Comparison of ENCODE assay signal across 20 cellular contexts in the genomic region with DNA sequence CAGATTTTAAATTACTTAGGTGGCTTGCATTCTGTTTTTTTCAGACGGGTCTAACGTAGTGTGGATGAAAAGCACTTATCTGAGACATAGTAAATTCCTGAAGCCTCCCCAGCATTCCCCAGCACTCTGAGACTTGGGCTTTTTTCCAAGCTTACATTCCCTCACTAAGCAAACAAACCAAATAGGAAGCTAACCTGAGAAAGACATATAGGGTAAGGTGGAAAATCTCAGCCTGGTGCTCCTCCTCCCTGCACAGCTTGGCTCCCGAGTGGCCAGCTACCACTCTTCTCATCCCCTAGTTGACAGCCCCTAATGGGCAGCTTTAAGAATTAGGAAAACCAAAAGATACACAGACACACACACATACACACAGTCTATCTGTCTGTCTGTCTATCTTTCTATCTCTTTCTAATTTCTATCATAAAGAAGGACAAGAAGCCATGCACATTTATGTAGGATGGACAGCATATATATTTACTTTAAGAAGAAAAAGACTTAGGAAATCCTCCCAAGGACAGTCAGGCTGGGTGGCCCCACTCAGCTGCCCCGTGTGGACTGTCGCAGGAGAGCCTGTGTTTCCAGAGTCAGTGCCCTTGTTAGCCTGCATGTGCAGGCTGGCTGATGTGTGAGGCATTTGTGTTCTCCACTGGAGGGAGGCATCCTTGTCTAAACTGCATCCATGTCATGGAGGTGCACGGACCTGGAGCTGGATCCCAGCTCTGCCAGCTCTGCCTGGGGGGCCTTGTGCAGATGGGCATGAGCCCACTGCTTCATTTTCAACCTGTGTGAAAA. TPM values are rescaled to one million over a fixed set of nuclear protein-coding genes. Genes with fewer than 3 reads are reported as not detected.
DNase-seq lines count a peak whose midpoint lies in the region; ATAC-seq, FAIRE-seq and TF ChIP-seq lines count a peak whose summit lies in the region.
"Had no signal": no experiment of that assay in that cellular context is flagged by ENCODE, and none has a peak within 500 bp of the region (broad histone marks: within the 10 kb centered on the region; RNA-seq: fewer than 3 reads in every experiment).

No MANE protein-coding gene starts in this region.

- H3K27me3 ChIP-seq in astrocyte (ENCODE audit: insufficient read depth, low read length): no peaks in the 10 kb centered on the region
- H3K27me3 ChIP-seq: BLaER1 treated with 17β-estradiol and CSF1 and Interleukin-3, amounts not matched to agents 10 nM and 100 nM; body of pancreas; gastrocnemius medialis had no signal

- intact Hi-C loops in left colon (cut with DNase I, micrococcal nuclease): no loop called here

- H3K4me3 Mint-ChIP-seq in astrocyte (ENCODE audit: unreplicated experiment): no peak overlapping the region
- H3K4me3 Mint-ChIP-seq in T-cell: no peak overlapping the region
- H3K4me3 Mint-ChIP-seq: T-helper 1 cell treated with Interleukin-12 subunit alpha and Interleukin-12 subunit beta and Interleukin-4 antibody, amounts not matched to agents 30 μg/mL and 1 μg/mL, for 36 hours had no signal

- peaks cover 3% of the 10 kb centered on the region for H3K4me1 ChIP-seq in astrocyte (ENCODE audit: insufficient read depth, low read length)

- TF ChIP-seq CTCF in astrocyte (IDR thresholded peaks at IDR 0.05; ENCODE audit: insufficient read depth, low read depth, low read length): no peak

- H4K20me1 ChIP-seq in astrocyte (ENCODE audit: insufficient read depth, low read length): peaks cover 46% of the 10 kb centered on the region

- peaks cover 9% of the 10 kb centered on the region for H3K36me3 Mint-ChIP-seq in astrocyte (ENCODE audit: low read depth, unreplicated experiment)
- H3K36me3 Mint-ChIP-seq in T-cell: peaks cover 30% of the 10 kb centered on the region

- no peak overlapping the region for H3K9ac ChIP-seq in astrocyte (ENCODE audit: low read length)
- H3K9ac ChIP-seq: BLaER1 treated with 17β-estradiol and CSF1 and Interleukin-3, amounts not matched to agents 10 nM and 100 nM had no signal

- H3K79me2 ChIP-seq in astrocyte (ENCODE audit: insufficient read depth, low read length): peaks cover 3% of the 10 kb centered on the region

- H3K27ac Mint-ChIP-seq in astrocyte (ENCODE audit: unreplicated experiment) (no peak overlapping the region), T-cell (no peak overlapping the region)
- H3K27ac Mint-ChIP-seq: T-helper 1 cell treated with Interleukin-12 subunit alpha and Interleukin-12 subunit beta and Interleukin-4 antibody, amounts not matched to agents 30 μg/mL and 1 μg/mL, for 36 hours had no signal

- no peaks in the 10 kb centered on the region for H3K36me3 ChIP-seq in astrocyte (ENCODE audit: insufficient read depth, low read length)

- POLR2A ChIA-PET in T-cell (lab: Charles Lee): interaction anchor here in 1 of 2 donors (0.5 kb wide), 1 partner anchor 305 kb away, joined by 5 read pairs; no protein-coding TSS in a partner anchor

- no peak overlapping the region for H2AFZ ChIP-seq in astrocyte (ENCODE audit: low read depth, low read length)

- no peak overlapping the region for H3K27ac ChIP-seq in astrocyte (ENCODE audit: low read depth, low read length)
- H3K27ac ChIP-seq: BLaER1 treated with 17β-estradiol and CSF1 and Interleukin-3, amounts not matched to agents 10 nM and 100 nM; psoas muscle; thoracic aorta had no signal

- no peaks in the 10 kb centered on the region for H3K9me3 ChIP-seq in astrocyte (ENCODE audit: insufficient read depth, low read depth, low read length)
- H3K9me3 ChIP-seq: BLaER1 treated with 17β-estradiol and CSF1 and Interleukin-3, amounts not matched to agents 10 nM and 100 nM; body of pancreas; gastrocnemius medialis; psoas muscle; thoracic aorta had no signal

- peaks cover 4% of the 10 kb centered on the region for H3K4me1 Mint-ChIP-seq in astrocyte (ENCODE audit: low read depth, unreplicated experiment)
- peaks cover 25 to 42% (median 35%) of the 10 kb centered on the region in 3 donors for H3K4me1 Mint-ChIP-seq in T-cell

- CTCF ChIA-PET in T-cell (lab: Charles Lee): no interaction called here

- H3K4me2 ChIP-seq in astrocyte (ENCODE audit: low read length): no peak overlapping the region
- H3K4me2 ChIP-seq: BLaER1 treated with 17β-estradiol and CSF1 and Interleukin-3, amounts not matched to agents 10 nM and 100 nM had no signal

- DNase-seq in A172 (ENCODE audit: low spot score): peak; percentile 63
- DNase-seq in Daoy (ENCODE audit: low read depth): peak; percentile 27
- peak; percentile 65 for DNase-seq in astrocyte (ENCODE audit: low read depth)
- DNase-seq in left colon: no peak
- DNase-seq in dermis blood vessel endothelial cell: no peak
- no peak for DNase-seq in T-cell
- DNase-seq: activated CD4-positive, CD25-positive, alpha-beta regulatory T cell treated with anti-CD3 and anti-CD28 coated beads, Interleukin-2, amount 50 U/mL, for 72 hours; activated T-cell treated with anti-CD3 and anti-CD28 coated beads, Interleukin-2, amount 50 U/mL, for 48 hours; body of pancreas; effector memory CD4-positive, alpha-beta T cell; gastrocnemius medialis; Karpas-422; NCI-H1694; NCI-H524 treated with DMSO at 0.1 percent for 48 hours had no signal

- H3K9me3 Mint-ChIP-seq in astrocyte (ENCODE audit: unreplicated experiment): no peaks in the 10 kb centered on the region
- H3K9me3 Mint-ChIP-seq in T-cell: no peaks in the 10 kb centered on the region
- H3K9me3 Mint-ChIP-seq: T-helper 1 cell treated with Interleukin-12 subunit alpha and Interleukin-12 subunit beta and Interleukin-4 antibody, amounts not matched to agents 30 μg/mL and 1 μg/mL, for 36 hours had no signal

- no peak overlapping the region for H3K4me3 ChIP-seq in astrocyte (ENCODE audit: insufficient read depth, low read depth, low read length)
- H3K4me3 ChIP-seq: BLaER1 treated with 17β-estradiol and CSF1 and Interleukin-3, amounts not matched to agents 10 nM and 100 nM; body of pancreas; gastrocnemius medialis; psoas muscle; thoracic aorta had no signal

- peak; percentile 50 for ATAC-seq in left colon
- ATAC-seq in HG03457 (IDR thresholded peaks at IDR 0.05; ENCODE audit: unreplicated experiment): no peak
- ATAC-seq in T-cell (replicated peaks in 1 of 4): no peak
- ATAC-seq in HG02759 (IDR thresholded peaks at IDR 0.05; ENCODE audit: unreplicated experiment): no peak
- ATAC-seq: body of pancreas, gastrocnemius medialis, psoas muscle had no signal

- FAIRE-seq in astrocyte (lab: Jason Lieb, UNC): no peak

- peaks cover 6% of the 10 kb centered on the region for H3K27me3 Mint-ChIP-seq in astrocyte (ENCODE audit: low read depth, unreplicated experiment)
- no peaks in the 10 kb centered on the region for H3K27me3 Mint-ChIP-seq in T-cell

RNA-seq across cellular contexts. Expression of a gene that starts 8.2 kb away (rescaled TPM):
- total RNA-seq in A172 (2014; rRNA removed; shearing (Covaris generic)): 5.5 and 7.1 TPM in 2 replicates
- 5.1 and 5.5 TPM in 2 replicates for total RNA-seq in Daoy (2014; rRNA removed; shearing (Covaris generic))
- total RNA-seq in astrocyte (5.6 and 6.5 TPM in 2 replicates), left colon (10 to 100 TPM; 25.4 to 25.8 TPM), dermis blood vessel endothelial cell (14.0 and 24.9 TPM in 2 replicates), T-cell (10 to 100 TPM; 44.2 to 55.3 (median 48.0) TPM)

RNA-seq across cellular contexts. Expression of a gene that starts 19.5 kb away (rescaled TPM):
- 4.2 and 5.7 TPM in 2 replicates for total RNA-seq in A172 (2014; rRNA removed; shearing (Covaris generic))
- 2.1 and 6.0 TPM in 2 replicates for total RNA-seq in Daoy (2014; rRNA removed; shearing (Covaris generic))
- 2.5 and 3.3 TPM in 2 replicates for total RNA-seq in astrocyte
- 1 to 10 TPM; 3.7 to 4.3 TPM for total RNA-seq in left colon
- total RNA-seq in dermis blood vessel endothelial cell: 1.1 and 1.5 TPM in 2 replicates
- 10 to 100 TPM; 10.1 to 19.5 (median 16.4) TPM for total RNA-seq in T-cell

RNA-seq across cellular contexts. Expression of a gene that starts 33.5 kb away (rescaled TPM):
- 33.5 and 37.9 TPM in 2 replicates for total RNA-seq in A172 (2014; rRNA removed; shearing (Covaris generic))
- 11.7 and 24.4 TPM in 2 replicates for total RNA-seq in Daoy (2014; rRNA removed; shearing (Covaris generic))
- 11.9 and 13.7 TPM in 2 replicates for total RNA-seq in astrocyte
- total RNA-seq in left colon: 10 to 100 TPM in 1 of 2 donors, 1 to 10 TPM in 1; 9.5 to 11.7 TPM
- total RNA-seq in dermis blood vessel endothelial cell: 6.8 and 8.0 TPM in 2 replicates
- 10 to 100 TPM; 16.9 to 25.0 (median 19.2) TPM for total RNA-seq in T-cell

RNA-seq across cellular contexts. Expression of a gene that starts 45.6 kb away (rescaled TPM):
- total RNA-seq in A172 (2014; rRNA removed; shearing (Covaris generic)): 38.4 and 40.1 TPM in 2 replicates
- total RNA-seq in Daoy (2014; rRNA removed; shearing (Covaris generic)): 17.3 and 23.5 TPM in 2 replicates
- 30.7 and 32.8 TPM in 2 replicates for total RNA-seq in astrocyte
- 10 to 100 TPM; 13.2 to 17.5 TPM for total RNA-seq in left colon
- 39.7 and 40.3 TPM in 2 replicates for total RNA-seq in dermis blood vessel endothelial cell
- total RNA-seq in T-cell: 10 to 100 TPM; 36.3 to 89.0 (median 72.3) TPM

Comparison
In these comparisons a context has a peak if more than half of its experiments do, and no peak if none do; other contexts are left out.
1. DNase-seq: peak in A172 (single experiment), Daoy (single experiment) and astrocyte (single experiment); none in left colon (0 of 2), dermis blood vessel endothelial cell (single experiment) and T-cell (0 of 34).